Comparison of ENCODE assay signal across 15 cellular contexts in the genomic region with DNA sequence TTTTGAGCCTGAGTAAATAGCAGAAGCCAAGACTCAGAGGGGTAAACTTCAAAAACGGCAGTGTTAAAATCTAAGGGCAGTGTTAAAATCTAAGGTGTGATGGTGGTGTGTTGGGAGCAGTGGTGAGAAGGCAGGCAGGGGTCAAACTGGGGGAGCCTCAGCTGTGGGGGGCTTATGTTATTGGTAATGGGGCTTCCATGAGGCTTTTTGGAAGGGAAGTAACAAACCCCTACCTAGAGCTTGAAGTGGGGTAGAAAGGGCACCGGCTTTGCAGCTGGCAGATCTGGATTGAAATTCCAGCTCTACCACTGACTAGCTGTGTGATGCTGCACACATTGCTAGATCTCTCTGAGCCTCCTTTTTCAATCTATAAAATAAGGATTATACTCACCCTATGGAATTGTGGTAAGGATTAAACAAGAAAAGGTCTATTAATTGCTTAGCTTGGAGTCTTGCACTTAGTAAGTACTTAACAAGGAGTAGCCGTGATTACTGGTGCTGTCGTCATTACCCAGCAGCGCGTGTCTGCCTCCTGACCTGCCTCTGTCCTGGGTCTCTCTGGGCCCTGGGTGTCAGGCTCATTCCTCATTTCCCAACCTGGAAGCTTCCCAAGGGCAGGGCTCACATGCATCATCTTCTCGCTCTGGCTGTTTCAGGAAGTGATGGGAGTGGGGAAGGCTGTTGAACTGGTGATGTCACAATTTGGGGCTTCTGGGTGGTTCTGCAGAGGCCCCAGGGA. TPM values are rescaled to one million over a fixed set of nuclear protein-coding genes. Genes with fewer than 3 reads are reported as not detected.
DNase-seq lines count a peak whose midpoint lies in the region; ATAC-seq lines count a peak whose summit lies in the region.
"Had no signal": no experiment of that assay in that cellular context is flagged by ENCODE, and none has a peak within 500 bp of the region (broad histone marks: within the 10 kb centered on the region; RNA-seq: fewer than 3 reads in every experiment).

No MANE protein-coding gene starts in this region.

- ATAC-seq in HG03457 (IDR thresholded peaks at IDR 0.05; ENCODE audit: unreplicated experiment), result no peak
- no peak for ATAC-seq in activated naive CD4-positive, alpha-beta T cell treated with anti-CD3 and anti-CD28 coated beads, Interleukin-2, amount 50 U/mL, for 72 hours
- ATAC-seq: activated CD8-positive, alpha-beta T cell treated with anti-CD3 and anti-CD28 coated beads for 36 hours; pancreas had no signal

- DNase-seq in CD1c-positive myeloid dendritic cell (ENCODE audit: extremely low spot score) (peak; percentile 53), MG63 (peak; percentile 69), epidermal melanocyte (ENCODE audit: insufficient read length, low spot score) (peak; percentile 8), mucosa of gallbladder (ENCODE audit: low spot score) (peak; percentile 60), NCI-H2196 treated with DMSO at 0.1 percent for 48 hours (lab: John Stamatoyannopoulos, UW; ENCODE audit: unreplicated experiment) (no peak)
- DNase-seq in activated CD4-positive, alpha-beta T cell treated with anti-CD3 and anti-CD28 coated beads for 4 hours, result no peak
- no peak for DNase-seq in activated naive CD4-positive, alpha-beta T cell treated with anti-CD3 and anti-CD28 coated beads, Interleukin-2, amount 50 U/mL, for 72 hours (ENCODE audit: low spot score in 2 of 2)
- DNase-seq: activated CD8-positive, alpha-beta T cell treated with anti-CD3 and anti-CD28 coated beads for 36 hours; activated naive CD4-positive, alpha-beta T cell treated with Interleukin-2 at 50 U/mL for 16 hours; CD4-positive, alpha-beta T cell; NCI-H146 had no signal

- H3K9me3 Mint-ChIP-seq in activated naive CD4-positive, alpha-beta T cell treated with anti-CD3 and anti-CD28 coated beads, Interleukin-2, amount 50 U/mL, for 72 hours, result no peaks in the 10 kb centered on the region
- H3K9me3 Mint-ChIP-seq: activated CD8-positive, alpha-beta T cell treated with anti-CD3 and anti-CD28 coated beads for 36 hours; CD4-positive, alpha-beta T cell; stimulated activated naive CD8-positive, alpha-beta T cell treated with anti-CD3 and anti-CD28 coated beads, Interleukin-15, Interleukin-2, amounts not matched to agents 100 ng/mL and 50 ng/mL, for 24 hours had no signal

- H3K9me3 ChIP-seq in MG63, result no peaks in the 10 kb centered on the region
- H3K9me3 ChIP-seq: pancreas had no signal

- H3K36me3 ChIP-seq in MG63, result no peaks in the 10 kb centered on the region
- H3K36me3 ChIP-seq: pancreas had no signal

- H3K36me3 Mint-ChIP-seq in activated naive CD4-positive, alpha-beta T cell treated with anti-CD3 and anti-CD28 coated beads, Interleukin-2, amount 50 U/mL, for 72 hours, result no peaks in the 10 kb centered on the region

- no peak overlapping the region for H3K4me3 ChIP-seq in MG63
- H3K4me3 ChIP-seq: hepatocyte, pancreas had no signal

- H3K27me3 ChIP-seq in MG63, result no peaks in the 10 kb centered on the region
- H3K27me3 ChIP-seq: hepatocyte, pancreas had no signal

- H3K27ac Mint-ChIP-seq in activated naive CD4-positive, alpha-beta T cell treated with anti-CD3 and anti-CD28 coated beads, Interleukin-2, amount 50 U/mL, for 72 hours, result no peak overlapping the region
- H3K27ac Mint-ChIP-seq: activated CD8-positive, alpha-beta T cell treated with anti-CD3 and anti-CD28 coated beads for 36 hours; CD4-positive, alpha-beta T cell; stimulated activated naive CD8-positive, alpha-beta T cell treated with anti-CD3 and anti-CD28 coated beads, Interleukin-15, Interleukin-2, amounts not matched to agents 100 ng/mL and 50 ng/mL, for 24 hours had no signal

RNA-seq across cellular contexts. Expression of gene KRT80, which starts 18.5 kb away (rescaled TPM):
- 12.0 and 18.2 TPM in 2 replicates for total RNA-seq in MG63 (2014; rRNA removed; shearing (Covaris generic); ENCODE audit: low replicate concordance)
- 15.5 TPM for total RNA-seq in mucosa of gallbladder
- total RNA-seq in activated naive CD4-positive, alpha-beta T cell treated with anti-CD3 and anti-CD28 coated beads, Interleukin-2, amount 50 U/mL, for 72 hours, result not detected
- total RNA-seq: activated CD8-positive, alpha-beta T cell treated with anti-CD3 and anti-CD28 coated beads for 36 hours; CD4-positive, alpha-beta T cell had no signal

RNA-seq across cellular contexts. Expression of gene KRT7, which starts 22.7 kb away (rescaled TPM):
- 163 and 302 TPM in 2 replicates for total RNA-seq in MG63 (2014; rRNA removed; shearing (Covaris generic); ENCODE audit: low replicate concordance)
- total RNA-seq in mucosa of gallbladder, result 335 TPM
- total RNA-seq in activated naive CD4-positive, alpha-beta T cell treated with anti-CD3 and anti-CD28 coated beads, Interleukin-2, amount 50 U/mL, for 72 hours, result 1 to 10 TPM in 1 of 2 donors, under 1 TPM in 1; 0.36 to 8.0 TPM
- total RNA-seq: CD4-positive, alpha-beta T cell had no signal

Comparison
In these comparisons a context has a peak if more than half of its experiments do, and no peak if none do; other contexts are left out.
1. DNase-seq: peak in CD1c-positive myeloid dendritic cell (single experiment), MG63 (single experiment), epidermal melanocyte (single experiment) and mucosa of gallbladder (single experiment); none in activated CD4-positive, alpha-beta T cell treated with anti-CD3 and anti-CD28 coated beads for 4 hours (0 of 2), NCI-H2196 treated with DMSO at 0.1 percent for 48 hours (single experiment) and activated naive CD4-positive, alpha-beta T cell treated with anti-CD3 and anti-CD28 coated beads, Interleukin-2, amount 50 U/mL, for 72 hours (0 of 2).
2. RNA of gene KRT80, which starts 18.5 kb away (total RNA-seq): 12.0 to 18.2 TPM in MG63 and 15.5 TPM in mucosa of gallbladder (single experiment); not detected in activated naive CD4-positive, alpha-beta T cell treated with anti-CD3 and anti-CD28 coated beads, Interleukin-2, amount 50 U/mL, for 72 hours; every median in the first group is over 10 times any median in the second.
3. RNA of gene KRT7, which starts 22.7 kb away (total RNA-seq): 335 TPM in mucosa of gallbladder (single experiment) and 163 to 302 TPM in MG63; 0.36 to 8.0 TPM in activated naive CD4-positive, alpha-beta T cell treated with anti-CD3 and anti-CD28 coated beads, Interleukin-2, amount 50 U/mL, for 72 hours; every median in the first group is over 10 times any median in the second.